Comparison of ENCODE assay signal across 16 cellular contexts in the genomic region with DNA sequence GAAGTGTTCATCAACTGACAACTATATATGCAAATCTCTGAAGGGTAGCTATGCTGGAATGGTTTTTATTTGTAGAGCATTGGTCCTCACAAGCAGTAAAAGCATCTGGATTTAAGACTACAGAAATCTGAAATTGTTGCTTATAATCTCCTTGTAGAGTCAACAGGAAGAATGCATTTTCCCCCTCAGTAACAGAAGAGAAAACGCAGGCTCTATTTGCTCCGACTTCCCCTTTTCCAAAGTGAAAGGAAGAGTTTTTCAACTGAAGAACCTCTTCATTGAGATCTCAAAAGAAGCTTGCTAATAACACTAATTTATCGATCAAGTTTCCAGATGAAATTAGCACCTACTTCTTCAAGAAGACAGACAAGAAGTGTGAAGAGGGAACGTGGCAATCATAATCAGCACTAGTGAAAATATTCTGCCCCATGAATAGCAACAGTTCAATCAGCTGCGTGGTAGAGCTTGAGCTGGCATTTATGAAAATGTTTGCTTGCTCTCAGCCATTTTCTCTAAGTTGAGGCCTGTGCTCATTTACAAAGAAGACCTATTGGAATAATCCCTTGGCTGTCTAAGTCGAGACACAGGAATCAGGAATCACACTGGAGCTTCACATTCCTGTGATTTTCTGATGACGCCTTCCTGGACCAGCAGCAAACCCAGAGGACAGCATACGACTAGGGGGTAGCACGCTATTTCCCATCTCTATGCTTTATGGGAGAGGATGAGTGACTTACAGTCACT. TPM values are rescaled to one million over a fixed set of nuclear protein-coding genes. Genes with fewer than 3 reads are reported as not detected.
DNase-seq lines count a peak whose midpoint lies in the region; ATAC-seq, FAIRE-seq and TF ChIP-seq lines count a peak whose summit lies in the region.
"Had no signal": no experiment of that assay in that cellular context is flagged by ENCODE, and none has a peak within 500 bp of the region (broad histone marks: within the 10 kb centered on the region; RNA-seq: fewer than 3 reads in every experiment).

No MANE protein-coding gene starts in this region.

- DNase-seq in SHP77 treated with DMSO at 0.1 percent for 48 hours (lab: John Stamatoyannopoulos, UW) (peak; percentile 18), SHP77 (lab: John Stamatoyannopoulos, UW) (no peak), NCI-H526 treated with DMSO at 0.1 percent for 48 hours (lab: John Stamatoyannopoulos, UW) (peak; percentile 23), GM12878 (ENCODE audit: low read depth, low spot score) (no peak), spleen (no peak), psoas muscle (no peak), NCI-H1436 (lab: John Stamatoyannopoulos, UW) (no peak)
- DNase-seq: activated CD4-positive, alpha-beta T cell treated with anti-CD3 and anti-CD28 coated beads for 4 hours; activated T-cell treated with anti-CD3 and anti-CD28 coated beads, Interleukin-2, amount 50 U/mL, for 1 hour; amniotic stem cell; GOT3; NCI-H1092; pancreas; upper lobe of right lung had no signal

- H3K4me1 ChIP-seq in GM12878 (ENCODE audit: control insufficient read depth, insufficient read depth, low read length) (no peaks in the 10 kb centered on the region), spleen (peaks cover 0 to 16% (median 5%) of the 10 kb centered on the region in 6 donors), psoas muscle (no peaks in the 10 kb centered on the region)
- H3K4me1 ChIP-seq: pancreas, upper lobe of right lung had no signal

- RAD21 ChIA-PET in GM12878 (lab: Charles Lee; ENCODE audit: unreplicated experiment) = interaction anchor here (0.8 to 3.3 kb wide), 7 partner anchors 20 to 173 kb away, joined by 3 to 18 read pairs (median 3); no protein-coding TSS in a partner anchor

- intact Hi-C loops in GM12878 (cut with micrococcal nuclease; ENCODE audit: unreplicated experiment) (no loop called here), spleen (cut with DNase I; ENCODE audit: low total_unique reads) (no loop called here), psoas muscle (cut with DNase I) (no loop called here)

- WGBS in GM12878 (ENCODE audit: insufficient coverage, insufficient replicate concordance, low lambda C conversion rate, missing lambda C conversion rate) = 23% methylated on average over 9 of the region's 9 CpGs
- 54 to 66% (median 64%) methylated on average over 9 of the region's 9 CpGs for WGBS in spleen, 5 donors
- WGBS in psoas muscle, 3 donors = 68 to 76% (median 73%) methylated on average over 9 of the region's 9 CpGs

- H4K20me1 ChIP-seq in GM12878 (ENCODE audit: control insufficient read depth, insufficient read depth) = no peaks in the 10 kb centered on the region

- BruUV-seq in GM12878 (replicated peaks; lab: Mats Ljungman, UMichigan) = no TSS peak

- H3K4me2 ChIP-seq in GM12878 (ENCODE audit: control insufficient read depth, insufficient read depth) = peak overlapping the region; percentile 53

- H3K36me3 ChIP-seq in GM12878 (ENCODE audit: control insufficient read depth in 2 of 2, insufficient read depth in 2 of 2, low read length in 1 of 2) = no peaks in the 10 kb centered on the region
- H3K36me3 ChIP-seq in spleen = no peaks in the 10 kb centered on the region
- H3K36me3 ChIP-seq in psoas muscle (ENCODE audit: insufficient read depth in 1 of 2, low read depth in 1 of 2) = no peaks in the 10 kb centered on the region
- H3K36me3 ChIP-seq: pancreas, upper lobe of right lung had no signal

- no peak overlapping the region for H3K9ac ChIP-seq in GM12878 (ENCODE audit: control insufficient read depth, insufficient read depth, low read length)

- H3K27me3 ChIP-seq in GM12878 (replicated peaks in 1 of 2; ENCODE audit: control insufficient read depth in 2 of 2, insufficient read depth in 2 of 2, low read length in 1 of 2) (peaks cover 0 to 4% of the 10 kb centered on the region in 2 experiments; a peak in 2 of 4 replicates), spleen (replicated peaks in 1 of 7) (peaks cover 0 to 6% (median 0%) of the 10 kb centered on the region in 7 donors), psoas muscle (ENCODE audit: insufficient read depth in 3 of 3, low read length in 2 of 3) (peaks cover 0 to 8% (median 0%) of the 10 kb centered on the region in 3 donors)
- H3K27me3 ChIP-seq: pancreas, upper lobe of right lung had no signal

- no peaks in the 10 kb centered on the region for H3K79me2 ChIP-seq in GM12878 (ENCODE audit: control insufficient read depth, insufficient read depth, low read length)

- FAIRE-seq in GM12878 (lab: Jason Lieb, UNC) = peak; percentile 31
- FAIRE-seq: colon, pancreas had no signal

- POLR2A ChIA-PET in GM12878 (lab: Charles Lee) = interaction anchor here (1.0 kb wide), 1 partner anchor 9 kb away, joined by 3 read pairs; no protein-coding TSS in a partner anchor

- no peak for TF ChIP-seq EP300 in GM12878 (IDR thresholded peaks at IDR 0.05; ENCODE audit: borderline replicate concordance in 1 of 2, control insufficient read depth in 1 of 2, low read depth in 2 of 2, low read length in 2 of 2)

- no peak for TF ChIP-seq POLR2A in GM12878 (IDR thresholded peaks at IDR 0.05; ENCODE audit: low read depth, low read length)
- no peak for TF ChIP-seq POLR2A in spleen (IDR thresholded peaks at IDR 0.05)

- ATAC-seq in GM12878 (peak; percentile 22), GM21576 (IDR thresholded peaks at IDR 0.05; ENCODE audit: unreplicated experiment) (no peak), psoas muscle (no peak)
- ATAC-seq: pancreas, upper lobe of right lung had no signal

- SMC1A ChIA-PET in GM12878 (lab: Charles Lee; ENCODE audit: uncharacterized antibody, unreplicated experiment) = interaction anchor here (0.6 to 3.1 kb wide), 18 partner anchors 9 to 1803 kb away, joined by 3 to 25 read pairs (median 4); no protein-coding TSS in a partner anchor

- H3K4me3 ChIP-seq in GM12878 (peak overlapping the region; percentile 20; the same call in 1 of the 2 replicates), spleen (peak overlapping the region in 4 of 8 donors; percentile 5 to 24 (median 8)), psoas muscle (no peak overlapping the region)
- H3K4me3 ChIP-seq: pancreas, upper lobe of right lung had no signal

- TF ChIP-seq CTCF in GM12878 (IDR thresholded peaks at IDR 0.05 in 2 of 3, conservative IDR thresholded peaks at IDR 0.05 in 1 of 3; ENCODE audit: control insufficient read depth in 2 of 3, extremely low read depth in 1 of 3, insufficient read depth in 1 of 3, low read depth in 3 of 3, low read length in 3 of 3) (no peak), spleen (IDR thresholded peaks at IDR 0.05 in 8 of 11, conservative IDR thresholded peaks at IDR 0.05 in 3 of 11) (no peak), psoas muscle (IDR thresholded peaks at IDR 0.05) (no peak)

- H3K27ac ChIP-seq in GM12878 (ENCODE audit: control insufficient read depth, insufficient read depth) = no peak overlapping the region
- H3K27ac ChIP-seq in spleen = peak overlapping the region in 5 of 8 donors; percentile 3 to 59 (median 38)
- no peak overlapping the region for H3K27ac ChIP-seq in psoas muscle
- H3K27ac ChIP-seq: pancreas, upper lobe of right lung had no signal

- in situ Hi-C loops in GM12878 (cut with MboI) = no loop called here

- no peak for TF ChIP-seq RAD21 in GM12878 (IDR thresholded peaks at IDR 0.05; ENCODE audit: insufficient read depth, low read depth, low read length)

- CTCF ChIA-PET in GM12878 (lab: Yijun Ruan, JAX) = interaction anchor here (0.7 to 2.1 kb wide), 10 partner anchors 12 to 1210 kb away, joined by 3 to 8 read pairs (median 4); no protein-coding TSS in a partner anchor

- H3K9me3 ChIP-seq in GM12878 (replicated peaks; ENCODE audit: control insufficient read depth, insufficient read depth, low read length) (no peaks in the 10 kb centered on the region), spleen (no peaks in the 10 kb centered on the region), psoas muscle (no peaks in the 10 kb centered on the region)
- H3K9me3 ChIP-seq: pancreas, upper lobe of right lung had no signal

- H2AFZ ChIP-seq in GM12878 (ENCODE audit: control insufficient read depth, low read depth, low read length) = peak overlapping the region; percentile 28; the same call in 1 of the 2 replicates

TF ChIP-seq in GM12878, 131 proteins besides CTCF, POLR2A, EP300 and RAD21 (continues in another document):
- peak; percentile 25 to 46; a peak in 1 of 4 replicates for TF ChIP-seq IKZF2 (IDR thresholded peaks at IDR 0.05)

RNA-seq across cellular contexts. Expression of a gene that starts 43.7 kb away (rescaled TPM):
- 35.4 and 35.6 TPM in 2 replicates for total RNA-seq in GM12878 (2013; cell fraction: nucleolus; rRNA removed)
- total RNA-seq in GM12878 (2014; rRNA removed) (8.3 and 9.0 TPM in 2 replicates), GM12878 (2014; rRNA removed; fragmentation: Illumina TruSeq; extraction: Trizol) (5.3 and 6.7 TPM in 2 replicates), GM12878 (2021) (6.2 and 6.4 TPM in 2 replicates), spleen (10 to 100 TPM; 25.3 to 64.5 (median 39.9) TPM), psoas muscle (10 to 100 TPM; 18.2 to 81.2 (median 61.5) TPM)
- polyA plus RNA-seq in GM12878 (2011; ENCODE audit: low read depth) = 2.1 TPM
- polyA plus RNA-seq in GM12878 (2011; rRNA removed) (1.5 and 1.8 TPM in 2 replicates), GM12878 (2014; fragmentation: Illumina TruSeq; extraction: Trizol) (8.5 and 9.3 TPM in 2 replicates), GM12878 (2014; fragmentation: Nextera tagmentation; extraction: Ambion mirVana) (1 to 10 TPM; 2.1 TPM), GM12878 (2014; rRNA removed) (6.6 and 7.8 TPM in 2 replicates), GM12878 (2016; fragmentation: Nextera tagmentation; extraction: Ambion mirVana) (1 to 10 TPM; 6.2 to 7.2 TPM), spleen (10 to 100 TPM; 27.7 to 35.7 (median 28.4) TPM), psoas muscle (100 to 1,000 TPM in 1 of 3 donors, 10 to 100 TPM in 2; 18.7 to 200 (median 22.5) TPM)
- polyA plus RNA-seq in GM12878 (2011; cell fraction: cytosol; rRNA removed) = 1.6 and 2.5 TPM in 2 replicates
- 2.9 and 6.2 TPM in 2 replicates for polyA plus RNA-seq in GM12878 (2011; cell fraction: nucleus; rRNA removed)
- polyA plus RNA-seq in GM12878 (2012) = 3.6 and 6.1 TPM in 2 replicates
- 0.51 and 2.2 TPM in 2 replicates for polyA minus RNA-seq in GM12878 (2011; rRNA and poly(A)+ RNA removed)
- polyA minus RNA-seq in GM12878 (2011; cell fraction: cytosol; rRNA and poly(A)+ RNA removed) = 1.2 and 1.7 TPM in 2 replicates
- polyA minus RNA-seq in GM12878 (2011; cell fraction: nucleus; rRNA and poly(A)+ RNA removed) = 0.85 and 2.9 TPM in 2 replicates

Comparison
In these comparisons a context has a peak if more than half of its experiments do, and no peak if none do; other contexts are left out.
1. DNase-seq: peak in SHP77 treated with DMSO at 0.1 percent for 48 hours (single experiment) and NCI-H526 treated with DMSO at 0.1 percent for 48 hours (single experiment); none in SHP77 (0 of 2), GM12878 (single experiment), spleen (single experiment), psoas muscle (0 of 2) and NCI-H1436 (single experiment).
2. H3K27ac ChIP-seq: peak in spleen (5 of 8); none in GM12878 (single experiment) and psoas muscle (single experiment).